ENCODE assay signal across 1 cellular context in genomic region chr4:182107931-182108330, GRCh38.
TF ChIP-seq lines count a peak whose summit lies in the region.

No MANE protein-coding gene starts in this region.

TF ChIP-seq in H1, 55 proteins besides CTCF, POLR2A, EP300 and RAD21:
- TF ChIP-seq SUZ12 (IDR thresholded peaks at IDR 0.05; ENCODE audit: low read length) (no peak), NRF1 (IDR thresholded peaks at IDR 0.05; ENCODE audit: low read depth, low read length) (no peak)
- TF ChIP-seq, protein P1, sequence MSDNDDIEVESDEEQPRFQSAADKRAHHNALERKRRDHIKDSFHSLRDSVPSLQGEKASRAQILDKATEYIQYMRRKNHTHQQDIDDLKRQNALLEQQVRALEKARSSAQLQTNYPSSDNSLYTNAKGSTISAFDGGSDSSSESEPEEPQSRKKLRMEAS (IDR thresholded peaks at IDR 0.05), result no peak
